Comparison of ENCODE assay signal across 8 cellular contexts in the genomic region with DNA sequence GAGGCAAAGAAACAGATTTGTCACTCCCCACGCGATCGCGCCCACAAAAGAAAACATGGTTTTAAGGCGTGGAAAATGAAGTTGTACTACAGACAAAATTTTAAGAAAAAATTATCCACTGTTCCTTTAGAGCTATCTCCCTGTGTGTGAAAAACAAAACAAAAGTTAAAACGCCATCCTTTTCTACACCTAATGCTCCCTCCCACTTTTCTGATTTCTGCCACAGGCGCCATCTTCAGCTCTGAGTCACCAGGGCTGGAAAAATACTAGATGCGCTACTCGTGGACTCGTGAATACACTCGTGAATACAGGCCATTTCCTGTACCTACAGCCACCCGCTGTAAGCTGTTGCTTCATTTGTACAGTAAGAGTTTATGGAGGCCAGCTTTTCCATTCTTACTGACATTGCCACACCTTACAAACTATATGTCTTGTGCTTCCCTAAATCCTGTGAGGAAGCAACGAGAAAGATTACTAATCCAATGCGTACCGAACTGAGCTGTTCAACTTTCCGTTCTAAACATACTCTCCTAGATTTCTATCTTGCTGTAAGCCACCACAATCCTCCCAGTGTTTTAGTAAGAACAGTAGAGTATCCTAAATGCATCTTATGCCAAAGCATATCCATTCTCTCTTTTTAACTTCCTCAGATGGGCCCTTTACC. TPM values are rescaled to one million over a fixed set of nuclear protein-coding genes. Genes with fewer than 3 reads are reported as not detected.
A peak's percentile ranks its signal among the peaks of the same experiment; 100 is the strongest.
DNase-seq lines count a peak whose midpoint lies in the region; ATAC-seq and TF ChIP-seq lines count a peak whose summit lies in the region.

No MANE protein-coding gene starts in this region.

- H3K4me3 ChIP-seq in AG04449 (ENCODE audit: low read depth, low read length): peak overlapping the region; percentile 82
- peak overlapping the region; percentile 72 for H3K4me3 ChIP-seq in epithelial cell of proximal tubule (ENCODE audit: low read depth, low read length)
- H3K4me3 ChIP-seq in mucosa of stomach (ENCODE audit: low read length): peak overlapping the region; percentile 89

- no peaks in the 10 kb centered on the region for H3K27me3 ChIP-seq in mucosa of stomach (ENCODE audit: control insufficient read depth, insufficient read depth, low read length)

- no peaks in the 10 kb centered on the region for H3K36me3 ChIP-seq in mucosa of stomach (ENCODE audit: control insufficient read depth, insufficient read depth, low read length)

- ATAC-seq in GM18861 (IDR thresholded peaks at IDR 0.05; ENCODE audit: unreplicated experiment): peak; percentile 25
- ATAC-seq in HG03521 (IDR thresholded peaks at IDR 0.05; ENCODE audit: unreplicated experiment): peak; percentile 32

- CTCF ChIA-PET in AG04449 (lab: Yijun Ruan, JAX): interaction anchor here (1.1 to 2.1 kb wide), 7 partner anchors 8 to 728 kb away, joined by 3 to 17 read pairs (median 6); no protein-coding TSS in a partner anchor

- peak; percentile 49 for DNase-seq in AG04449 (ENCODE audit: low read depth, low spot score)
- peak; percentile 67 for DNase-seq in NOMO-1 treated with dmso at 0.1 percent for 144 hours (lab: John Stamatoyannopoulos, UW; ENCODE audit: unreplicated experiment)
- peak; percentile 60 for DNase-seq in activated CD8-positive, alpha-beta memory T cell treated with anti-CD3 and anti-CD28 coated beads, Interleukin-2, amount 50 U/mL, for 4 hours
- DNase-seq in epithelial cell of proximal tubule (ENCODE audit: low read depth): peak; percentile 62
- DNase-seq in stimulated activated CD8-positive, alpha-beta memory T cell treated with anti-CD3 and anti-CD28 coated beads, Interleukin-4, amount 100 ng/mL, for 24 hours (ENCODE audit: low read depth): peak; percentile 37

- peak overlapping the region; percentile 96 for H3K9ac ChIP-seq in mucosa of stomach (ENCODE audit: low read length)

- peaks cover 4% of the 10 kb centered on the region for H3K4me1 ChIP-seq in mucosa of stomach (ENCODE audit: control insufficient read depth, insufficient read depth, low read length)

- TF ChIP-seq CTCF in AG04449 (IDR thresholded peaks at IDR 0.05; ENCODE audit: insufficient read depth, low read length, missing control alignments): no peak
- no peak for TF ChIP-seq CTCF in epithelial cell of proximal tubule (conservative IDR thresholded peaks at IDR 0.05; ENCODE audit: low read depth, low read length)

- H3K9me3 ChIP-seq in mucosa of stomach (ENCODE audit: control insufficient read depth, low read length): no peaks in the 10 kb centered on the region

- POLR2A ChIA-PET in AG04449 (lab: Yijun Ruan, JAX): interaction anchor here (0.6 to 1.3 kb wide), 5 partner anchors 590 to 791 kb away, joined by 3 to 6 read pairs (median 3); partner anchors contain the start of genes BCLAF1 and MTFR2

RNA-seq across cellular contexts. Expression of gene AHI1, which starts 0.8 kb away (rescaled TPM):
- total RNA-seq in epithelial cell of proximal tubule: 5.4 and 7.5 TPM in 2 replicates

Comparison
In these comparisons a context has a peak if more than half of its experiments do, and no peak if none do; other contexts are left out.
1. Peak in every context shown above with its lines: DNase-seq, ATAC-seq and H3K4me3 ChIP-seq.